ENCODE assay signal across 8 cellular contexts in the genomic region with DNA sequence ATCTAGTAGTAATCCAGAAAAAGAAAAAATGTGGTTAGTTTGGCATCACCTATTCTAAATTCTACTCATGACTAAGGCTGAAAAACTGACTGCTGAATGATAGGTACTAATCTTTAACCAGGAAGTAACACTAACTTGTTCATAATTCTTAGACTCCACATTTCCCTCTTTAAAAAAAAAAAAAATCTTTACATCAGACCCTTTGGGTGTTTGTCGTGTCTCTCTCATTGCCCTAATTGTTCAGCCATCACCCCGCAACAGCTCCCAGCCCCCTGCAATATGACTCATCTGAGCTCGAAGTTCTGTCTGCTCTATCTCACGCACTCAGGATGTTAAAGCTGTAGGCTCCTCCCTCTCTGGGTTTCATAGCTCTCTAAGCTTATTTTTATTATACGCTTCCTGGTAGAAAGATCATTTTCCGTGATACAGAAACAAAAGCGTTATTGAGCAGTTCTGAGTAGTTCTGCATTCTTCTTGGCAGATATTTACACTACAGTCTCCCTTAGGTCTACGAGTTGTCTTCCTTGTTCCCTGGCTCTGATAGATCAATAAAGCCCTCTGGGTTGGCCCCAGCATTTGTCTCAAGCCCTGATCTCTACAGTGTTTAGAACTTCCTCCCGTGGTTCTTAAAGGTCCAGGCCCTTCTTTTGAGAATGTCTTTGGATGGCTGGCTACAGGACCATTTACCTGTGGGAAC.
A peak's percentile ranks its signal among the peaks of the same experiment; 100 is the strongest.
DNase-seq lines count a peak whose midpoint lies in the region; ATAC-seq and TF ChIP-seq lines count a peak whose summit lies in the region.

No MANE protein-coding gene starts in this region.

- peaks cover 47% of the 10 kb centered on the region for H3K4me1 Mint-ChIP-seq in activated CD4-positive, alpha-beta T cell treated with anti-CD3 and anti-CD28 coated beads, Interleukin-2, amount 10 ng/mL, durations not matched to agents 24 days and 14 days

- H3K4me3 Mint-ChIP-seq in activated CD4-positive, alpha-beta T cell treated with anti-CD3 and anti-CD28 coated beads, Interleukin-2, amount 10 ng/mL, durations not matched to agents 24 days and 14 days: peak overlapping the region; percentile 64

- no peaks in the 10 kb centered on the region for H3K27me3 Mint-ChIP-seq in activated CD4-positive, alpha-beta T cell treated with anti-CD3 and anti-CD28 coated beads, Interleukin-2, amount 10 ng/mL, durations not matched to agents 24 days and 14 days

- TF ChIP-seq CTCF in retinal pigment epithelial cell (conservative IDR thresholded peaks at IDR 0.05; ENCODE audit: low read depth, low read length): no peak

- DNase-seq in COLO829 (ENCODE audit: low spot score): peak; percentile 88
- peak; percentile 34 for DNase-seq in HuH-7.5 (ENCODE audit: low spot score)
- peak; percentile 92 for DNase-seq in activated CD4-positive, alpha-beta T cell treated with anti-CD3 and anti-CD28 coated beads, Interleukin-2, amount 10 ng/mL, durations not matched to agents 24 days and 14 days
- peak; percentile 57 for DNase-seq in effector CD4-positive, alpha-beta T cell
- DNase-seq in retinal pigment epithelial cell (ENCODE audit: low read depth): no peak
- DNase-seq in NCI-H2227 treated with DMSO at 0.1 percent for 48 hours (lab: John Stamatoyannopoulos, UW): no peak
- no peak for DNase-seq in DMS114 treated with DMSO at 0.1 percent for 48 hours (lab: John Stamatoyannopoulos, UW; ENCODE audit: unreplicated experiment)

- intact Hi-C loops in activated CD4-positive, alpha-beta T cell treated with anti-CD3 and anti-CD28 coated beads, Interleukin-2, amount 10 ng/mL, durations not matched to agents 24 days and 14 days (cut with micrococcal nuclease): loop anchor here (1.0 to 2.0 kb wide), 7 partner anchors 22 to 234 kb away; a partner anchor contains a TSS

- H3K36me3 Mint-ChIP-seq in activated CD4-positive, alpha-beta T cell treated with anti-CD3 and anti-CD28 coated beads, Interleukin-2, amount 10 ng/mL, durations not matched to agents 24 days and 14 days (ENCODE audit: low read depth): peaks cover 3% of the 10 kb centered on the region

- H3K4me3 ChIP-seq in retinal pigment epithelial cell (ENCODE audit: low read length): peak overlapping the region; percentile 16

- ATAC-seq in GM21423 (IDR thresholded peaks at IDR 0.05; ENCODE audit: unreplicated experiment): peak; percentile 93

- peak overlapping the region; percentile 93 for H3K27ac Mint-ChIP-seq in activated CD4-positive, alpha-beta T cell treated with anti-CD3 and anti-CD28 coated beads, Interleukin-2, amount 10 ng/mL, durations not matched to agents 24 days and 14 days

- peaks cover 6% of the 10 kb centered on the region for H3K9me3 Mint-ChIP-seq in activated CD4-positive, alpha-beta T cell treated with anti-CD3 and anti-CD28 coated beads, Interleukin-2, amount 10 ng/mL, durations not matched to agents 24 days and 14 days

Comparison
In these comparisons a context has a peak if more than half of its experiments do, and no peak if none do; other contexts are left out.
1. DNase-seq: peak in COLO829 (single experiment), HuH-7.5 (single experiment), activated CD4-positive, alpha-beta T cell treated with anti-CD3 and anti-CD28 coated beads, Interleukin-2, amount 10 ng/mL, durations not matched to agents 24 days and 14 days (single experiment) and effector CD4-positive, alpha-beta T cell (single experiment); none in retinal pigment epithelial cell (single experiment), NCI-H2227 treated with DMSO at 0.1 percent for 48 hours (single experiment) and DMS114 treated with DMSO at 0.1 percent for 48 hours (single experiment).